ENCODE assay signal across 10 cellular contexts in the genomic region with DNA sequence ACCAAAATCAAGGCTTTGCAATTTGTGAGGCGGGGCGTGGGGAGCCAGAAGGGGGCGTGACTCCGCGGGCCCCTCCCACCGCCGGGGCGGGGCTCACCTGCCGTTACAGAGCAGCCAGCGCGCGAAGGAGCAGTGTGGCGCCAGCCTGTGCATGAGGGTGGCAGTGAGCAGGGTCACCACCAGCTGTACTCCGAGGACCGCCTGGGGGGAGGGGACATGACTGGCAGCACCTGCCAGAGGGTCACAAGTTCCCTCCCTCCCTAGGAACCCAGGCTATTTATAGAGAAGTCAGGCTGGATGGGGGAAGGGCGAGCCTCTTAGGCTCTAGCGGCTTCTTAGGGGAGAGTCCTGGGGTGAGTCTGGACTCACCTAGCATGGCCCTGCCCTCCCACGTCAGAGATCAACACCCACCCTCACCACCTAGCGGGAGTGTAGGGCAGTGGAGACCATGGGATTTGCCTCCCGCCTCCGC. TPM values are rescaled to one million over a fixed set of nuclear protein-coding genes. Genes with fewer than 3 reads are reported as not detected.
DNase-seq lines count a peak whose midpoint lies in the region; ATAC-seq and TF ChIP-seq lines count a peak whose summit lies in the region.
"Had no signal": no experiment of that assay in that cellular context is flagged by ENCODE, and none has a peak within 500 bp of the region (broad histone marks: within the 10 kb centered on the region; RNA-seq: fewer than 3 reads in every experiment).

No MANE protein-coding gene starts in this region.

- TF ChIP-seq CTCF in HL-60 (IDR thresholded peaks at IDR 0.05; ENCODE audit: insufficient read depth, low read length), result no peak
- peak; percentile 13; the same call in 1 of the 2 replicates for TF ChIP-seq CTCF in OCI-LY1 (IDR thresholded peaks at IDR 0.05; ENCODE audit: low read length)
- no peak for TF ChIP-seq CTCF in heart left ventricle (IDR thresholded peaks at IDR 0.05)
- TF ChIP-seq CTCF in osteoblast (IDR thresholded peaks at IDR 0.05; ENCODE audit: extremely low read depth, low read depth, low read length), result no peak
- no peak for TF ChIP-seq CTCF in osteocyte (IDR thresholded peaks at IDR 0.05)
- TF ChIP-seq CTCF in brain microvascular endothelial cell (IDR thresholded peaks at IDR 0.05; ENCODE audit: low read depth, low read length, missing control alignments), result no peak

- H3K9ac ChIP-seq in OCI-LY1 (ENCODE audit: low read length), result peak overlapping the region; percentile 28; the same call in 1 of the 2 replicates

- peaks cover 34% of the 10 kb centered on the region for H3K36me3 ChIP-seq in OCI-LY1 (ENCODE audit: insufficient read depth, low read length)
- peaks cover 0 to 7% (median 0%) of the 10 kb centered on the region in 9 donors for H3K36me3 ChIP-seq in heart left ventricle
- no peaks in the 10 kb centered on the region for H3K36me3 ChIP-seq in osteoblast (ENCODE audit: insufficient read depth, low read length)
- H3K36me3 ChIP-seq in brain microvascular endothelial cell (replicated peaks), result no peaks in the 10 kb centered on the region

- peaks cover 19% of the 10 kb centered on the region for H3K4me1 Mint-ChIP-seq in osteocyte (ENCODE audit: unreplicated experiment)

- H3K4me3 Mint-ChIP-seq in osteocyte (ENCODE audit: unreplicated experiment), result no peak overlapping the region

- intact Hi-C loops in heart left ventricle (cut with DNase I), result loop anchor here in 3 of 10 donors (5.0 kb wide), 2 partner anchors 72 to 82 kb away; partner anchors contain the start of gene SLC25A42 (in 2 of the 3)

- ATAC-seq in heart left ventricle, result peak in 1 of 4 donors; percentile 78

- H3K9me3 Mint-ChIP-seq in osteocyte (ENCODE audit: unreplicated experiment), result no peaks in the 10 kb centered on the region

- H3K27me3 ChIP-seq in HL-60 (ENCODE audit: insufficient read depth, poor library complexity, severe bottlenecking) (no peaks in the 10 kb centered on the region), OCI-LY1 (ENCODE audit: insufficient read depth, low read length) (no peaks in the 10 kb centered on the region), heart left ventricle (no peaks in the 10 kb centered on the region), osteoblast (ENCODE audit: insufficient read depth, low read length) (no peaks in the 10 kb centered on the region), brain microvascular endothelial cell (replicated peaks) (no peaks in the 10 kb centered on the region)

- no peak for TF ChIP-seq POLR2A in heart left ventricle (IDR thresholded peaks at IDR 0.05)

- H2AFZ ChIP-seq in OCI-LY1 (ENCODE audit: low read length), result no peak overlapping the region
- H2AFZ ChIP-seq in osteoblast (ENCODE audit: low read length), result no peak overlapping the region

- H3F3A ChIP-seq in OCI-LY1 (ENCODE audit: insufficient read depth, low read length), result no peaks in the 10 kb centered on the region

- no peak overlapping the region for H3K4me3 ChIP-seq in HL-60 (replicated peaks; ENCODE audit: insufficient read depth, low read length)
- peak overlapping the region; percentile 36 for H3K4me3 ChIP-seq in OCI-LY1 (ENCODE audit: low read depth, low read length, poor library complexity, severe bottlenecking)
- H3K4me3 ChIP-seq in heart left ventricle, result peak overlapping the region in 2 of 12 donors; percentile 1 to 16
- no peak overlapping the region for H3K4me3 ChIP-seq in osteoblast (ENCODE audit: insufficient read depth, low read length)
- no peak overlapping the region for H3K4me3 ChIP-seq in brain microvascular endothelial cell (ENCODE audit: low read depth, low read length)

- H3K9me2 ChIP-seq in OCI-LY1 (ENCODE audit: low read depth, low read length), result no peaks in the 10 kb centered on the region

- H3K4me1 ChIP-seq in OCI-LY1 (ENCODE audit: insufficient read depth, low read length, severe bottlenecking) (peaks cover 22% of the 10 kb centered on the region), heart left ventricle (peaks cover 0 to 21% (median 10%) of the 10 kb centered on the region in 12 donors), osteoblast (ENCODE audit: insufficient read depth, low read length) (peaks cover 8% of the 10 kb centered on the region)

- H3K4me2 ChIP-seq in OCI-LY1 (ENCODE audit: low read length) (peak overlapping the region; percentile 45), osteoblast (ENCODE audit: insufficient read depth, low read length) (no peak overlapping the region)

- H3K27ac Mint-ChIP-seq in osteocyte (ENCODE audit: unreplicated experiment), result no peak overlapping the region

- 24 to 31% (median 28%) methylated on average over 17 to 21 of the region's 21 CpGs for WGBS in heart left ventricle, 4 donors

- in situ Hi-C loops in brain microvascular endothelial cell (cut with HindIII; ENCODE audit: low pct_ligation_motif_present, low sequenced_read_pairs), result no loop called here

- H3K27me3 Mint-ChIP-seq in osteocyte (ENCODE audit: unreplicated experiment), result no peaks in the 10 kb centered on the region

- no peaks in the 10 kb centered on the region for H3K79me2 ChIP-seq in OCI-LY1 (ENCODE audit: insufficient read depth, low read length)
- H3K79me2 ChIP-seq in osteoblast (ENCODE audit: insufficient read depth, low read length), result peaks cover 13% of the 10 kb centered on the region

- peak; percentile 25 to 56 for DNase-seq in HL-60 (ENCODE audit: low read depth in 1 of 2, low spot score in 1 of 2)
- DNase-seq in heart left ventricle, result peak in 4 of 5 donors; percentile 83 to 94 (median 87)
- DNase-seq in stimulated activated CD4-positive, alpha-beta T cell treated with anti-CD3 and anti-CD28 coated beads, Interleukin-15, amount 100 ng/mL, for 24 hours, result peak; percentile 53
- DNase-seq in osteoblast (ENCODE audit: insufficient read length, low spot score, missing footprints), result no peak
- DNase-seq in osteocyte (ENCODE audit: extremely low spot score, unreplicated experiment), result no peak
- DNase-seq in cerebellar nuclear complex (lab: John Stamatoyannopoulos, UW), result no peak
- DNase-seq in brain microvascular endothelial cell, result no peak

- H4K20me1 ChIP-seq in OCI-LY1 (ENCODE audit: insufficient read depth, low read length) (no peaks in the 10 kb centered on the region), osteoblast (ENCODE audit: insufficient read depth, low read length) (no peaks in the 10 kb centered on the region)

- H3K36me3 Mint-ChIP-seq in osteocyte (ENCODE audit: unreplicated experiment), result peaks cover 8% of the 10 kb centered on the region

- H3K9me3 ChIP-seq in OCI-LY1 (ENCODE audit: low read length) (peaks cover 11% of the 10 kb centered on the region), heart left ventricle (peaks cover 0 to 17% (median 9%) of the 10 kb centered on the region in 12 donors), osteoblast (ENCODE audit: low read depth, low read length) (peaks cover 3% of the 10 kb centered on the region)

- no peak overlapping the region for H3K27ac ChIP-seq in HL-60 (replicated peaks)
- H3K27ac ChIP-seq in OCI-LY1 (ENCODE audit: low read depth, low read length, poor library complexity, severe bottlenecking), result peak overlapping the region; percentile 41
- peak overlapping the region in 7 of 12 donors; percentile 49 to 79 (median 66) for H3K27ac ChIP-seq in heart left ventricle
- H3K27ac ChIP-seq in osteoblast (ENCODE audit: low read depth, low read length), result no peak overlapping the region
- no peak overlapping the region for H3K27ac ChIP-seq in brain microvascular endothelial cell

RNA-seq across cellular contexts. Expression of gene TMEM161A, which starts 3.6 kb away (rescaled TPM):
- 10 to 100 TPM; 12.3 to 29.7 (median 20.8) TPM for total RNA-seq in heart left ventricle
- 10 to 100 TPM; 22.1 to 26.1 TPM for polyA plus RNA-seq in heart left ventricle
- 13.8 and 15.9 TPM in 2 replicates for total RNA-seq in osteoblast
- total RNA-seq in osteocyte, result 34.3 and 37.5 TPM in 2 replicates

RNA-seq across cellular contexts. Expression of gene MEF2B, which starts 35.3 kb away (rescaled TPM):
- under 1 TPM in 8 of 9 donors, not detected in 1; 0.23 to 0.92 (median 0.49) TPM for total RNA-seq in heart left ventricle
- under 1 TPM; 0.23 to 0.33 TPM for polyA plus RNA-seq in heart left ventricle
- 0.29 and 0.36 TPM in 2 replicates for total RNA-seq in osteoblast
- total RNA-seq in osteocyte, result 1.2 and 1.6 TPM in 2 replicates
- total RNA-seq: dermis microvascular lymphatic vessel endothelial cell, temporal lobe had no signal

RNA-seq across cellular contexts. Expression of gene BORCS8, which starts 57.2 kb away (rescaled TPM):
- total RNA-seq in heart left ventricle (10 to 100 TPM; 14.4 to 28.9 (median 22.7) TPM), osteoblast (16.2 and 17.4 TPM in 2 replicates), osteocyte (23.7 and 24.4 TPM in 2 replicates)
- polyA plus RNA-seq in heart left ventricle, result 10 to 100 TPM; 19.6 to 23.4 TPM

RNA-seq across cellular contexts. Expression of gene RFXANK, which starts 57.3 kb away (rescaled TPM):
- 10 to 100 TPM; 26.5 to 45.7 (median 39.5) TPM for total RNA-seq in heart left ventricle
- polyA plus RNA-seq in heart left ventricle, result 10 to 100 TPM; 55.2 to 71.9 TPM
- total RNA-seq in osteoblast, result 37.4 and 47.4 TPM in 2 replicates
- total RNA-seq in osteocyte, result 74.8 and 75.3 TPM in 2 replicates

Comparison
In these comparisons a context has a peak if more than half of its experiments do, and no peak if none do; other contexts are left out.
1. DNase-seq: peak in HL-60 (2 of 2), heart left ventricle (4 of 5) and stimulated activated CD4-positive, alpha-beta T cell treated with anti-CD3 and anti-CD28 coated beads, Interleukin-15, amount 100 ng/mL, for 24 hours (single experiment); none in osteoblast (single experiment), osteocyte (single experiment), cerebellar nuclear complex (0 of 2) and brain microvascular endothelial cell (single experiment).
2. H3K27ac ChIP-seq: peak in OCI-LY1 (single experiment) and heart left ventricle (7 of 12); none in HL-60 (single experiment), osteoblast (single experiment) and brain microvascular endothelial cell (single experiment).